In the genomic region with DNA sequence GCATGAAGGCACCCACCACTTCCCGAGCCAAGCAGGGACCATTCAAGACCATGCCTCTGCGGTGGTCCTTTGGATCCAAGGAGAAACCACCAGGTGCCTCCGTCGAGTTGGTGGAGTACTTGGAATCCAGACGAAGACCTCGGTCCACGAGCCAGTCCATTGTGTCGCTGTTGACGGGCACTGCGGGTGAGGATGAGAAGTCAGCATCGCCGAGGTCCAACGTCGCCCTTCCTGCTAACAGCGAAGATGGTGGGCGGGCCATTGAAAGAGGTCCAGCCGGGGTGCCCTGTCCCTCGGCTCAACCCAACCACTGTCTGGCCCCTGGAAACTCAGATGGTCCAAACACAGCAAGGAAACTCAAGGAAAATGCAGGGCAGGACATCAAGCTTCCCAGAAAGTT, we compare ENCODE assay signal across 7 cellular contexts.
"Had no signal": no experiment of that assay in that cellular context is flagged by ENCODE, and none has a peak within 500 bp of the region (broad histone marks: within the 10 kb centered on the region; RNA-seq: fewer than 3 reads in every experiment).

No MANE protein-coding gene starts in this region.

- H3K27ac ChIP-seq: HL-60 had no signal

- H2AFZ ChIP-seq: GM23338 had no signal

- H3K4me1 ChIP-seq: HAP-1 had no signal

- H3K27ac Mint-ChIP-seq: GM23338, HFFc6, IgD-negative memory B cell had no signal

- H3K4me3 ChIP-seq: GM23338, HAP-1 had no signal

- ATAC-seq: HCT116 had no signal

- DNase-seq: HFFc6, KBM-7 had no signal

- H3K4me3 Mint-ChIP-seq: GM23338, HFFc6, IgD-negative memory B cell had no signal

- H3K4me1 Mint-ChIP-seq: IgD-negative memory B cell had no signal

- H3K4me2 ChIP-seq: GM23338 had no signal

- H3K9me3 Mint-ChIP-seq: HFFc6 had no signal

- H3K36me3 ChIP-seq: HAP-1 had no signal

- H3K9me3 ChIP-seq: HAP-1 had no signal
